In the genomic region with DNA sequence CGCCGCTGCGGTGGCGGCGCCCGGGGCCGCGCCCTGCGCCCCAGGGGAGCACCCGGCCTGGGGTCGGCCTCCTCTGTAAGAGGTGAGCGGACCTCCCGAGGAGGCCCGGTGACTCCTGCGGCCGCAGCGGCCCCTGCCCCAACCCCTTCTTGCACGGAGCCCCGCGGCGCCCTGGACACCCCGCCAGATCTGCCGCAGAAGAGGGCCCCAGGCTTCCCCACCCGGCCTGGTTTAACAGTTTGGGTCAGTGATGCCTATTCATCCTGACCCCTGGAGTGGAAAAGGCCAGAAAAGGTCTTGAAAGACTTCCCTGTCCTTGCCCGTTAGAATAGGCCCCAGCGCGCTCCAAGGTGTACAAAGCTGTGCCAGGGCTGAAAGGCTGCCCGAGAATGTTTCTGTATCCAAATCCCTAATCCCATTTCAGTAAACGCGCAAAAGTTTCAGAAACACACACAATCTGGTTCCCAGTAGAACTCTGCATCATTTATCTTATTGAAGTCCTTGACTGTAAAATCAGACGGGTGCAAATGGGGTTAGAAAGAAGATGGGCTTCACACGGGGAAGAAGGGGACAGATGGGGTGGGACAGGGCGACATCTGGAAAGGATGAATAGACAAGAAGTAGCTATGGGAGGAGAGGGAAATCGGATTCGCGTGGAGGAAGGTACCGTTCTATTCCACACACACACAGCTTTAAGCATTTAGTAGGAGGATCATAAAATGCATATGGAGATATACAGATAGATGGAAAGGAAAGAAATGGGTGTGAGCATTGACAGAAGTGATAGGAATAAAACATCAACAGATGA, we compare ENCODE assay signal across 1 cellular context.
TF ChIP-seq lines count a peak whose summit lies in the region.

No MANE protein-coding gene starts in this region.

TF ChIP-seq in K562, 482 proteins besides CTCF, POLR2A, EP300 and RAD21 (continued from another document and continues in another):
- TF ChIP-seq, protein P1, sequence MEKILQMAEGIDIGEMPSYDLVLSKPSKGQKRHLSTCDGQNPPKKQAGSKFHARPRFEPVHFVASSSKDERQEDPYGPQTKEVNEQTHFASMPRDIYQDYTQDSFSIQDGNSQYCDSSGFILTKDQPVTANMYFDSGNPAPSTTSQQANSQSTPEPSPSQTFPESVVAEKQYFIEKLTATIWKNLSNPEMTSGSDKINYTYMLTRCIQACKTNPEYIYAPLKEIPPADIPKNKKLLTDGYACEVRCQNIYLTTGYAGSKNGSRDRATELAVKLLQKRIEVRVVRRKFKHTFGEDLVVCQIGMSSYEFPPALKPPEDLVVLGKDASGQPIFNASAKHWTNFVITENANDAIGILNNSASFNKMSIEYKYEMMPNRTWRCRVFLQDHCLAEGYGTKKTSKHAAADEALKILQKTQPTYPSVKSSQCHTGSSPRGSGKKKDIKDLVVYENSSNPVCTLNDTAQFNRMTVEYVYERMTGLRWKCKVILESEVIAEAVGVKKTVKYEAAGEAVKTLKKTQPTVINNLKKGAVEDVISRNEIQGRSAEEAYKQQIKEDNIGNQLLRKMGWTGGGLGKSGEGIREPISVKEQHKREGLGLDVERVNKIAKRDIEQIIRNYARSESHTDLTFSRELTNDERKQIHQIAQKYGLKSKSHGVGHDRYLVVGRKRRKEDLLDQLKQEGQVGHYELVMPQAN (IDR thresholded peaks at IDR 0.05; ENCODE audit: borderline replicate concordance), result peak; percentile 45; the same call in 1 of the 2 replicates
- TF ChIP-seq, protein P2, sequence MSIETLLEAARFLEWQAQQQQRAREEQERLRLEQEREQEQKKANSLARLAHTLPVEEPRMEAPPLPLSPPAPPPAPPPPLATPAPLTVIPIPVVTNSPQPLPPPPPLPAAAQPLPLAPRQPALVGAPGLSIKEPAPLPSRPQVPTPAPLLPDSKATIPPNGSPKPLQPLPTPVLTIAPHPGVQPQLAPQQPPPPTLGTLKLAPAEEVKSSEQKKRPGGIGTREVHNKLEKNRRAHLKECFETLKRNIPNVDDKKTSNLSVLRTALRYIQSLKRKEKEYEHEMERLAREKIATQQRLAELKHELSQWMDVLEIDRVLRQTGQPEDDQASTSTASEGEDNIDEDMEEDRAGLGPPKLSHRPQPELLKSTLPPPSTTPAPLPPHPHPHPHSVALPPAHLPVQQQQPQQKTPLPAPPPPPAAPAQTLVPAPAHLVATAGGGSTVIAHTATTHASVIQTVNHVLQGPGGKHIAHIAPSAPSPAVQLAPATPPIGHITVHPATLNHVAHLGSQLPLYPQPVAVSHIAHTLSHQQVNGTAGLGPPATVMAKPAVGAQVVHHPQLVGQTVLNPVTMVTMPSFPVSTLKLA (conservative IDR thresholded peaks at IDR 0.05), result no peak
- no peak for TF ChIP-seq POLR2B (IDR thresholded peaks at IDR 0.05; ENCODE audit: low read depth, partially characterized antibody)
- TF ChIP-seq SRSF7 (optimal IDR thresholded peaks at IDR 0.05; ENCODE audit: low read depth, low read length), result no peak
- TF ChIP-seq, protein P3, sequence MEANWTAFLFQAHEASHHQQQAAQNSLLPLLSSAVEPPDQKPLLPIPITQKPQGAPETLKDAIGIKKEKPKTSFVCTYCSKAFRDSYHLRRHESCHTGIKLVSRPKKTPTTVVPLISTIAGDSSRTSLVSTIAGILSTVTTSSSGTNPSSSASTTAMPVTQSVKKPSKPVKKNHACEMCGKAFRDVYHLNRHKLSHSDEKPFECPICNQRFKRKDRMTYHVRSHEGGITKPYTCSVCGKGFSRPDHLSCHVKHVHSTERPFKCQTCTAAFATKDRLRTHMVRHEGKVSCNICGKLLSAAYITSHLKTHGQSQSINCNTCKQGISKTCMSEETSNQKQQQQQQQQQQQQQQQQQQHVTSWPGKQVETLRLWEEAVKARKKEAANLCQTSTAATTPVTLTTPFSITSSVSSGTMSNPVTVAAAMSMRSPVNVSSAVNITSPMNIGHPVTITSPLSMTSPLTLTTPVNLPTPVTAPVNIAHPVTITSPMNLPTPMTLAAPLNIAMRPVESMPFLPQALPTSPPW (CRISPR knock-in tag; IDR thresholded peaks at IDR 0.05), result no peak
- TF ChIP-seq NR2C2 (CRISPR knock-in tag; IDR thresholded peaks at IDR 0.05), result no peak
- TF ChIP-seq NR2C2 (tag; IDR thresholded peaks at IDR 0.05), result peak; percentile 44; the same call in 1 of the 2 replicates
- TF ChIP-seq, protein P4, sequence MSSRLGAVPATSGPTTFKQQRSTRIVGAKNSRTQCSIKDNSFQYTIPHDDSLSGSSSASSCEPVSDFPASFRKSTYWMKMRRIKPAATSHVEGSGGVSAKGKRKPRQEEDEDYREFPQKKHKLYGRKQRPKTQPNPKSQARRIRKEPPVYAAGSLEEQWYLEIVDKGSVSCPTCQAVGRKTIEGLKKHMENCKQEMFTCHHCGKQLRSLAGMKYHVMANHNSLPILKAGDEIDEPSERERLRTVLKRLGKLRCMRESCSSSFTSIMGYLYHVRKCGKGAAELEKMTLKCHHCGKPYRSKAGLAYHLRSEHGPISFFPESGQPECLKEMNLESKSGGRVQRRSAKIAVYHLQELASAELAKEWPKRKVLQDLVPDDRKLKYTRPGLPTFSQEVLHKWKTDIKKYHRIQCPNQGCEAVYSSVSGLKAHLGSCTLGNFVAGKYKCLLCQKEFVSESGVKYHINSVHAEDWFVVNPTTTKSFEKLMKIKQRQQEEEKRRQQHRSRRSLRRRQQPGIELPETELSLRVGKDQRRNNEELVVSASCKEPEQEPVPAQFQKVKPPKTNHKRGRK (tag; IDR thresholded peaks at IDR 0.05), result no peak
- no peak for TF ChIP-seq PCBP2 (IDR thresholded peaks at IDR 0.05; ENCODE audit: low read depth, low read length, poor library complexity, severe bottlenecking)
- TF ChIP-seq CCNT2 (IDR thresholded peaks at IDR 0.05; ENCODE audit: borderline replicate concordance, extremely low read depth, insufficient read length, low read depth, low read length), result no peak
- TF ChIP-seq, protein P5, sequence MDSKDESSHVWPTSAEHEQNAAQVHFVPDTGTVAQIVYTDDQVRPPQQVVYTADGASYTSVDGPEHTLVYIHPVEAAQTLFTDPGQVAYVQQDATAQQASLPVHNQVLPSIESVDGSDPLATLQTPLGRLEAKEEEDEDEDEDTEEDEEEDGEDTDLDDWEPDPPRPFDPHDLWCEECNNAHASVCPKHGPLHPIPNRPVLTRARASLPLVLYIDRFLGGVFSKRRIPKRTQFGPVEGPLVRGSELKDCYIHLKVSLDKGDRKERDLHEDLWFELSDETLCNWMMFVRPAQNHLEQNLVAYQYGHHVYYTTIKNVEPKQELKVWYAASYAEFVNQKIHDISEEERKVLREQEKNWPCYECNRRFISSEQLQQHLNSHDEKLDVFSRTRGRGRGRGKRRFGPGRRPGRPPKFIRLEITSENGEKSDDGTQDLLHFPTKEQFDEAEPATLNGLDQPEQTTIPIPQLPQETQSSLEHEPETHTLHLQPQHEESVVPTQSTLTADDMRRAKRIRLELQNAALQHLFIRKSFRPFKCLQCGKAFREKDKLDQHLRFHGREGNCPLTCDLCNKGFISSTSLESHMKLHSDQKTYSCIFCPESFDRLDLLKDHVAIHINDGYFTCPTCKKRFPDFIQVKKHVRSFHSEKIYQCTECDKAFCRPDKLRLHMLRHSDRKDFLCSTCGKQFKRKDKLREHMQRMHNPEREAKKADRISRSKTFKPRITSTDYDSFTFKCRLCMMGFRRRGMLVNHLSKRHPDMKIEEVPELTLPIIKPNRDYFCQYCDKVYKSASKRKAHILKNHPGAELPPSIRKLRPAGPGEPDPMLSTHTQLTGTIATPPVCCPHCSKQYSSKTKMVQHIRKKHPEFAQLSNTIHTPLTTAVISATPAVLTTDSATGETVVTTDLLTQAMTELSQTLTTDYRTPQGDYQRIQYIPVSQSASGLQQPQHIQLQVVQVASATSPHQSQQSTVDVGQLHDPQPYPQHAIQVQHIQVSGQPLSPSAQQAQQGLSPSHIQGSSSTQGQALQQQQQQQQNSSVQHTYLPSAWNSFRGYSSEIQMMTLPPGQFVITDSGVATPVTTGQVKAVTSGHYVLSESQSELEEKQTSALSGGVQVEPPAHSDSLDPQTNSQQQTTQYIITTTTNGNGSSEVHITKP (IDR thresholded peaks at IDR 0.05; ENCODE audit: partially characterized antibody), result no peak
- TF ChIP-seq NR1H2 (CRISPR knock-in tag; IDR thresholded peaks at IDR 0.05), result no peak
- TF ChIP-seq HMG20A (CRISPR knock-in tag; conservative IDR thresholded peaks at IDR 0.05), result no peak
- no peak for TF ChIP-seq STAT5B (CRISPR knock-in tag; IDR thresholded peaks at IDR 0.05)
- no peak for TF ChIP-seq ZBED1 (IDR thresholded peaks at IDR 0.05)
- no peak for TF ChIP-seq EHMT2 (IDR thresholded peaks at IDR 0.05)
- TF ChIP-seq, protein P6, sequence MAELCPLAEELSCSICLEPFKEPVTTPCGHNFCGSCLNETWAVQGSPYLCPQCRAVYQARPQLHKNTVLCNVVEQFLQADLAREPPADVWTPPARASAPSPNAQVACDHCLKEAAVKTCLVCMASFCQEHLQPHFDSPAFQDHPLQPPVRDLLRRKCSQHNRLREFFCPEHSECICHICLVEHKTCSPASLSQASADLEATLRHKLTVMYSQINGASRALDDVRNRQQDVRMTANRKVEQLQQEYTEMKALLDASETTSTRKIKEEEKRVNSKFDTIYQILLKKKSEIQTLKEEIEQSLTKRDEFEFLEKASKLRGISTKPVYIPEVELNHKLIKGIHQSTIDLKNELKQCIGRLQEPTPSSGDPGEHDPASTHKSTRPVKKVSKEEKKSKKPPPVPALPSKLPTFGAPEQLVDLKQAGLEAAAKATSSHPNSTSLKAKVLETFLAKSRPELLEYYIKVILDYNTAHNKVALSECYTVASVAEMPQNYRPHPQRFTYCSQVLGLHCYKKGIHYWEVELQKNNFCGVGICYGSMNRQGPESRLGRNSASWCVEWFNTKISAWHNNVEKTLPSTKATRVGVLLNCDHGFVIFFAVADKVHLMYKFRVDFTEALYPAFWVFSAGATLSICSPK (IDR thresholded peaks at IDR 0.05; ENCODE audit: borderline replicate concordance), result no peak
- no peak for TF ChIP-seq GTF2E2 (tag; IDR thresholded peaks at IDR 0.05)
- TF ChIP-seq FOXA1 (IDR thresholded peaks at IDR 0.05; ENCODE audit: borderline replicate concordance), result no peak
- no peak for TF ChIP-seq THRAP3 (IDR thresholded peaks at IDR 0.05; ENCODE audit: borderline replicate concordance)
- TF ChIP-seq, protein P7, sequence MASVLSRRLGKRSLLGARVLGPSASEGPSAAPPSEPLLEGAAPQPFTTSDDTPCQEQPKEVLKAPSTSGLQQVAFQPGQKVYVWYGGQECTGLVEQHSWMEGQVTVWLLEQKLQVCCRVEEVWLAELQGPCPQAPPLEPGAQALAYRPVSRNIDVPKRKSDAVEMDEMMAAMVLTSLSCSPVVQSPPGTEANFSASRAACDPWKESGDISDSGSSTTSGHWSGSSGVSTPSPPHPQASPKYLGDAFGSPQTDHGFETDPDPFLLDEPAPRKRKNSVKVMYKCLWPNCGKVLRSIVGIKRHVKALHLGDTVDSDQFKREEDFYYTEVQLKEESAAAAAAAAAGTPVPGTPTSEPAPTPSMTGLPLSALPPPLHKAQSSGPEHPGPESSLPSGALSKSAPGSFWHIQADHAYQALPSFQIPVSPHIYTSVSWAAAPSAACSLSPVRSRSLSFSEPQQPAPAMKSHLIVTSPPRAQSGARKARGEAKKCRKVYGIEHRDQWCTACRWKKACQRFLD (CRISPR knock-in tag; IDR thresholded peaks at IDR 0.05), result 0 out of 2 replicates have a peak, but pooled peaks have one; percentile 46
- TF ChIP-seq, protein P8, sequence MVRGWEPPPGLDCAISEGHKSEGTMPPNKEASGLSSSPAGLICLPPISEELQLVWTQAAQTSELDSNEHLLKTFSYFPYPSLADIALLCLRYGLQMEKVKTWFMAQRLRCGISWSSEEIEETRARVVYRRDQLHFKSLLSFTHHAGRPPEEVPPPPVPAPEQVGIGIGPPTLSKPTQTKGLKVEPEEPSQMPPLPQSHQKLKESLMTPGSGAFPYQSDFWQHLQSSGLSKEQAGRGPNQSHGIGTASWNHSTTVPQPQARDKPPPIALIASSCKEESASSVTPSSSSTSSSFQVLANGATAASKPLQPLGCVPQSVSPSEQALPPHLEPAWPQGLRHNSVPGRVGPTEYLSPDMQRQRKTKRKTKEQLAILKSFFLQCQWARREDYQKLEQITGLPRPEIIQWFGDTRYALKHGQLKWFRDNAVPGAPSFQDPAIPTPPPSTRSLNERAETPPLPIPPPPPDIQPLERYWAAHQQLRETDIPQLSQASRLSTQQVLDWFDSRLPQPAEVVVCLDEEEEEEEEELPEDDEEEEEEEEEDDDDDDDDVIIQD (CRISPR knock-in tag; IDR thresholded peaks at IDR 0.05), result no peak
- no peak for TF ChIP-seq MEF2D (tag; conservative IDR thresholded peaks at IDR 0.05; ENCODE audit: low read depth)
- TF ChIP-seq, protein P9, sequence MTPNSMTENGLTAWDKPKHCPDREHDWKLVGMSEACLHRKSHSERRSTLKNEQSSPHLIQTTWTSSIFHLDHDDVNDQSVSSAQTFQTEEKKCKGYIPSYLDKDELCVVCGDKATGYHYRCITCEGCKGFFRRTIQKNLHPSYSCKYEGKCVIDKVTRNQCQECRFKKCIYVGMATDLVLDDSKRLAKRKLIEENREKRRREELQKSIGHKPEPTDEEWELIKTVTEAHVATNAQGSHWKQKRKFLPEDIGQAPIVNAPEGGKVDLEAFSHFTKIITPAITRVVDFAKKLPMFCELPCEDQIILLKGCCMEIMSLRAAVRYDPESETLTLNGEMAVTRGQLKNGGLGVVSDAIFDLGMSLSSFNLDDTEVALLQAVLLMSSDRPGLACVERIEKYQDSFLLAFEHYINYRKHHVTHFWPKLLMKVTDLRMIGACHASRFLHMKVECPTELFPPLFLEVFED (CRISPR knock-in tag; conservative IDR thresholded peaks at IDR 0.05), result peak; percentile 83; the same call in 1 of the 2 replicates
- TF ChIP-seq PTRF (tag; IDR thresholded peaks at IDR 0.05), result no peak
- TF ChIP-seq CAMTA2 (CRISPR knock-in tag; conservative IDR thresholded peaks at IDR 0.05), result no peak
- no peak for TF ChIP-seq MXI1 (IDR thresholded peaks at IDR 0.05; ENCODE audit: low read depth, low read length)
- no peak; the same call in 1 of the 2 replicates for TF ChIP-seq ZBTB7A (IDR thresholded peaks at IDR 0.05; ENCODE audit: borderline replicate concordance, control insufficient read depth, low read depth, low read length)
- TF ChIP-seq ZC3H11A (IDR thresholded peaks at IDR 0.05; ENCODE audit: low read depth, low read length), result no peak
- TF ChIP-seq ZBTB1 (CRISPR knock-in tag; IDR thresholded peaks at IDR 0.05; ENCODE audit: borderline replicate concordance, low read depth), result no peak
- no peak for TF ChIP-seq ELF1 (tag; IDR thresholded peaks at IDR 0.05)
- no peak for TF ChIP-seq NFE2L1 (tag; IDR thresholded peaks at IDR 0.05; ENCODE audit: borderline replicate concordance, low read depth)
- TF ChIP-seq ZNF561 (CRISPR knock-in tag; conservative IDR thresholded peaks at IDR 0.05), result no peak
- TF ChIP-seq SNRNP70 (optimal IDR thresholded peaks at IDR 0.05; ENCODE audit: low read depth, low read length), result no peak
- no peak for TF ChIP-seq RFX1 (IDR thresholded peaks at IDR 0.05)
- no peak for TF ChIP-seq MEF2A (IDR thresholded peaks at IDR 0.05; ENCODE audit: control insufficient read depth, low read depth, low read length)
- no peak for TF ChIP-seq POLR2AphosphoS2 (IDR thresholded peaks at IDR 0.05; ENCODE audit: low read length)
